15 cellular contexts compared by ENCODE assay signal in the genomic region with DNA sequence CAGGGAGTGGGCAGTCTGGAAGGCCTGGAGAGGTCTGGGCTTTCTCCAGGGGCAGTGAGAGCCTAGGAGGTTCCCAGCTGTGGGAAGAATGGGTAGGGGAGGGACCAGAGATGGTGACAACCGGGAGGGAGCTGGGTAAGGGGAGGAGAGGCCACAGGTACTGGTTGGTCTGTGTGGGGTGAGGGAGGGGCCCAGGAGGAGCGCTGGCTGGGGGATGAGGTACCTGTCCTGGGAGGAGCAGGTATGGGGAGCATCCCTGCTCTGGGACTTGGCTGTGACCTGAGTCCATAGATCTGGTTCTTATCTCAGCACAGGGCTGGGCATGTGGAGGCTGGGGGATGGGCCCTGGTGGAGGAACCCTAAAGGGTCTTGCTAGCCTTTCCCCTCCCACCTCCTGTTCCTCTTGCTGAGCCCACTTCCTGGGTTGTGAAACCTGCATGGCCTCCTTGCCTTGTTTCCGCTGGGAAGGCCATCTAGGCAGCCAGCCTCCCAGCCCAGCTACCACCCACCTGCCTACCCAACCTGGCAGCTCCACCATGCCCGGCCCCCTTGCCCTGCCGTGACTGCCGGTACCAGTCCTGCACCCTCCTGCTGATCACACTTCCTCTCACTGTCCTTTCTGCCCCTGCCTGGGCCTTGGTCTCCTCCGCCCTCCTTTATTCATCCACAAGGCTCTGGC. TPM values are rescaled to one million over a fixed set of nuclear protein-coding genes. Genes with fewer than 3 reads are reported as not detected.
DNase-seq lines count a peak whose midpoint lies in the region; ATAC-seq lines count a peak whose summit lies in the region.
"Had no signal": no experiment of that assay in that cellular context is flagged by ENCODE, and none has a peak within 500 bp of the region (broad histone marks: within the 10 kb centered on the region; RNA-seq: fewer than 3 reads in every experiment).

No MANE protein-coding gene starts in this region.

- ATAC-seq in stimulated activated memory B cell treated with anti-CD40 and anti-IgM and Interleukin-4, amounts not matched to agents 10 μg/mL and 1 μg/mL and 100 μg/mL, for 72 hours = peak; percentile 53
- ATAC-seq: CD8-positive, alpha-beta T cell; esophagus mucosa; left lobe of liver; natural killer cell had no signal

- no peaks in the 10 kb centered on the region for H3K9me3 Mint-ChIP-seq in dendritic cell treated with granulocyte-macrophage colony-stimulating factor and Interleukin-4, amounts not matched to agents 40 ng/mL and 50 ng/mL, for 4 days
- no peaks in the 10 kb centered on the region for H3K9me3 Mint-ChIP-seq in stimulated activated memory B cell treated with anti-CD40 and anti-IgM and Interleukin-4, amounts not matched to agents 10 μg/mL and 1 μg/mL and 100 μg/mL, for 72 hours
- H3K9me3 Mint-ChIP-seq: CD8-positive, alpha-beta T cell; natural killer cell had no signal

- H3K4me3 Mint-ChIP-seq in dendritic cell treated with granulocyte-macrophage colony-stimulating factor and Interleukin-4, amounts not matched to agents 40 ng/mL and 50 ng/mL, for 4 days = peak overlapping the region; percentile 98
- peak overlapping the region; percentile 73 for H3K4me3 Mint-ChIP-seq in stimulated activated memory B cell treated with anti-CD40 and anti-IgM and Interleukin-4, amounts not matched to agents 10 μg/mL and 1 μg/mL and 100 μg/mL, for 72 hours
- H3K4me3 Mint-ChIP-seq: CD8-positive, alpha-beta T cell; natural killer cell had no signal

- no peaks in the 10 kb centered on the region; the same call in 1 of the 2 replicates for H3K36me3 ChIP-seq in H7 (replicated peaks; ENCODE audit: control insufficient read depth, insufficient read depth, low read length)

- H3K36me3 Mint-ChIP-seq in dendritic cell treated with granulocyte-macrophage colony-stimulating factor and Interleukin-4, amounts not matched to agents 40 ng/mL and 50 ng/mL, for 4 days (ENCODE audit: low read depth) = peaks cover 91% of the 10 kb centered on the region
- peaks cover 23% of the 10 kb centered on the region for H3K36me3 Mint-ChIP-seq in stimulated activated memory B cell treated with anti-CD40 and anti-IgM and Interleukin-4, amounts not matched to agents 10 μg/mL and 1 μg/mL and 100 μg/mL, for 72 hours
- H3K36me3 Mint-ChIP-seq: natural killer cell had no signal

- peaks cover 98% of the 10 kb centered on the region for H3K4me1 Mint-ChIP-seq in dendritic cell treated with granulocyte-macrophage colony-stimulating factor and Interleukin-4, amounts not matched to agents 40 ng/mL and 50 ng/mL, for 4 days (ENCODE audit: low read depth)
- H3K4me1 Mint-ChIP-seq in stimulated activated memory B cell treated with anti-CD40 and anti-IgM and Interleukin-4, amounts not matched to agents 10 μg/mL and 1 μg/mL and 100 μg/mL, for 72 hours = peaks cover 100% of the 10 kb centered on the region

- no peaks in the 10 kb centered on the region for H3K27me3 ChIP-seq in H7 (ENCODE audit: control insufficient read depth, insufficient read depth, low read length)
- H3K27me3 ChIP-seq: suprapubic skin had no signal

- H3K27ac Mint-ChIP-seq in dendritic cell treated with granulocyte-macrophage colony-stimulating factor and Interleukin-4, amounts not matched to agents 40 ng/mL and 50 ng/mL, for 4 days = peak overlapping the region; percentile 95
- peak overlapping the region; percentile 72 for H3K27ac Mint-ChIP-seq in stimulated activated memory B cell treated with anti-CD40 and anti-IgM and Interleukin-4, amounts not matched to agents 10 μg/mL and 1 μg/mL and 100 μg/mL, for 72 hours

- H3K27me3 Mint-ChIP-seq in dendritic cell treated with granulocyte-macrophage colony-stimulating factor and Interleukin-4, amounts not matched to agents 40 ng/mL and 50 ng/mL, for 4 days = no peaks in the 10 kb centered on the region
- no peaks in the 10 kb centered on the region for H3K27me3 Mint-ChIP-seq in stimulated activated memory B cell treated with anti-CD40 and anti-IgM and Interleukin-4, amounts not matched to agents 10 μg/mL and 1 μg/mL and 100 μg/mL, for 72 hours

- peak; percentile 89 for DNase-seq in H7
- peak; percentile 37 for DNase-seq in NOMO-1 treated with dmso at 0.1 percent for 144 hours (lab: John Stamatoyannopoulos, UW; ENCODE audit: unreplicated experiment)
- DNase-seq in SW 1271 (lab: John Stamatoyannopoulos, UW) = no peak
- DNase-seq in posterior cingulate gyrus = no peak
- DNase-seq in putamen (ENCODE audit: low spot score) = no peak
- DNase-seq: CD8-positive, alpha-beta T cell; natural killer cell; NCI-H1436 treated with DMSO at 0.1 percent for 48 hours; NCI-H510A; SHP77 had no signal

- intact Hi-C loops in dendritic cell treated with granulocyte-macrophage colony-stimulating factor and Interleukin-4, amounts not matched to agents 40 ng/mL and 50 ng/mL, for 4 days (cut with micrococcal nuclease) = no loop called here
- intact Hi-C loops in posterior cingulate gyrus (cut with DNase I) = no loop called here

- H3K4me3 ChIP-seq in H7 (ENCODE audit: insufficient read depth, low read depth, low read length) = no peak overlapping the region
- H3K4me3 ChIP-seq: suprapubic skin had no signal

RNA-seq across cellular contexts. Expression of gene PRKCD, which starts 11.0 kb away (rescaled TPM):
- 2.9 and 3.1 TPM in 2 replicates for total RNA-seq in H7 (2014; rRNA removed; shearing (Covaris generic))

RNA-seq across cellular contexts. Expression of gene RFT1, which starts 41.7 kb away (rescaled TPM):
- total RNA-seq in H7 (2014; rRNA removed; shearing (Covaris generic)) = 9.5 and 10.4 TPM in 2 replicates

Comparison
In these comparisons a context has a peak if more than half of its experiments do, and no peak if none do; other contexts are left out.
1. DNase-seq: peak in H7 (single experiment) and NOMO-1 treated with dmso at 0.1 percent for 144 hours (single experiment); none in SW 1271 (0 of 2), posterior cingulate gyrus (0 of 10) and putamen (single experiment).